Comparison of ENCODE assay signal across 8 cellular contexts in genomic region chr12:69360348-69360672, GRCh38. TPM values are rescaled to one million over a fixed set of nuclear protein-coding genes. Genes with fewer than 3 reads are reported as not detected.
DNase-seq lines count a peak whose midpoint lies in the region; ATAC-seq and TF ChIP-seq lines count a peak whose summit lies in the region.

No MANE protein-coding gene starts in this region.

- H3K27ac ChIP-seq in ascending aorta (peak overlapping the region; percentile 95 to 97), left lung (peak overlapping the region; percentile 92 to 98), testis (peak overlapping the region; percentile 90 to 99)

- intact Hi-C loops in ascending aorta (cut with DNase I): loop anchor here (2.0 to 5.0 kb wide), 2 partner anchors 122 to 882 kb away; partner anchors contain the start of genes CNOT2 and CPSF6
- intact Hi-C loops in left lung (cut with DNase I): no loop called here
- intact Hi-C loops in testis (cut with DNase I; ENCODE audit: low total_unique reads): no loop called here

- POLR2A ChIA-PET in activated CD4-positive, alpha-beta T cell treated with anti-CD3 and anti-CD28 coated beads, Interleukin-2, amount 10 ng/mL, durations not matched to agents 7 days and 5 days (lab: Charles Lee): interaction anchor here (0.6 kb wide), 1 partner anchor 224 kb away, joined by 3 read pairs; no protein-coding TSS in a partner anchor

- CTCF ChIA-PET in activated CD4-positive, alpha-beta T cell treated with anti-CD3 and anti-CD28 coated beads, Interleukin-2, amount 10 ng/mL, durations not matched to agents 7 days and 5 days (lab: Charles Lee): interaction anchor here (0.6 to 1.0 kb wide), 4 partner anchors 25 to 376 kb away, joined by 3 to 4 read pairs (median 3); no protein-coding TSS in a partner anchor

- H3K4me1 ChIP-seq in ascending aorta (no peaks in the 10 kb centered on the region), left lung (peaks cover 0 to 17% of the 10 kb centered on the region in 2 donors), testis (no peaks in the 10 kb centered on the region)

- no peaks in the 10 kb centered on the region for H3K9me3 ChIP-seq in ascending aorta
- H3K9me3 ChIP-seq in left lung: no peaks in the 10 kb centered on the region
- H3K9me3 ChIP-seq in testis: no peaks in the 10 kb centered on the region

- ATAC-seq in left lung: no peak

- H3K27ac Mint-ChIP-seq in activated CD4-positive, alpha-beta T cell treated with anti-CD3 and anti-CD28 coated beads, Interleukin-2, amount 10 ng/mL, durations not matched to agents 7 days and 5 days: peak overlapping the region; percentile 99

- H3K9me3 Mint-ChIP-seq in activated CD4-positive, alpha-beta T cell treated with anti-CD3 and anti-CD28 coated beads, Interleukin-2, amount 10 ng/mL, durations not matched to agents 7 days and 5 days: no peaks in the 10 kb centered on the region

- no peaks in the 10 kb centered on the region for H3K27me3 Mint-ChIP-seq in activated CD4-positive, alpha-beta T cell treated with anti-CD3 and anti-CD28 coated beads, Interleukin-2, amount 10 ng/mL, durations not matched to agents 7 days and 5 days

- no peaks in the 10 kb centered on the region for H3K27me3 ChIP-seq in ascending aorta
- H3K27me3 ChIP-seq in left lung: no peaks in the 10 kb centered on the region
- H3K27me3 ChIP-seq in testis: no peaks in the 10 kb centered on the region

- WGBS in testis, 2 donors: 6 to 8% methylated on average over 10 of the region's 10 CpGs

- TF ChIP-seq CTCF in ascending aorta (IDR thresholded peaks at IDR 0.05): no peak
- no peak for TF ChIP-seq CTCF in left lung (IDR thresholded peaks at IDR 0.05)
- TF ChIP-seq CTCF in testis (IDR thresholded peaks at IDR 0.05): no peak

- H3K36me3 Mint-ChIP-seq in activated CD4-positive, alpha-beta T cell treated with anti-CD3 and anti-CD28 coated beads, Interleukin-2, amount 10 ng/mL, durations not matched to agents 7 days and 5 days (ENCODE audit: low read depth): peaks cover 20% of the 10 kb centered on the region

- H3K4me3 ChIP-seq in ascending aorta: peak overlapping the region; percentile 65 to 88
- peak overlapping the region; percentile 91 to 99 for H3K4me3 ChIP-seq in left lung
- H3K4me3 ChIP-seq in testis: peak overlapping the region; percentile 76 to 88

- no peak for DNase-seq in activated CD4-positive, alpha-beta T cell treated with anti-CD3 and anti-CD28 coated beads, Interleukin-2, amount 10 ng/mL, durations not matched to agents 7 days and 5 days
- DNase-seq in activated CD4-positive, alpha-beta T cell treated with anti-CD3 and anti-CD28 coated beads, Interleukin-2, amount 50 U/mL, for 48 hours: no peak
- DNase-seq in ascending aorta (ENCODE audit: low spot score in 2 of 2) (no peak), left lung (no peak), testis (no peak), NCI-H774 (lab: John Stamatoyannopoulos, UW) (no peak), NCI-H187 (lab: John Stamatoyannopoulos, UW) (no peak), SW480 (ENCODE audit: low spot score) (no peak)

- TF ChIP-seq POLR2A in testis (IDR thresholded peaks at IDR 0.05): no peak

- H3K4me1 Mint-ChIP-seq in activated CD4-positive, alpha-beta T cell treated with anti-CD3 and anti-CD28 coated beads, Interleukin-2, amount 10 ng/mL, durations not matched to agents 7 days and 5 days: peaks cover 38% of the 10 kb centered on the region

- H3K36me3 ChIP-seq in ascending aorta (no peaks in the 10 kb centered on the region), left lung (peaks cover 0 to 7% of the 10 kb centered on the region in 2 donors), testis (ENCODE audit: low read depth, missing control alignments) (no peaks in the 10 kb centered on the region)

- peak overlapping the region; percentile 97 for H3K4me3 Mint-ChIP-seq in activated CD4-positive, alpha-beta T cell treated with anti-CD3 and anti-CD28 coated beads, Interleukin-2, amount 10 ng/mL, durations not matched to agents 7 days and 5 days

RNA-seq across cellular contexts. Expression of gene YEATS4, which starts 0.8 kb away (rescaled TPM):
- 10 to 100 TPM; 45.3 to 48.1 TPM for total RNA-seq in activated CD4-positive, alpha-beta T cell treated with anti-CD3 and anti-CD28 coated beads, Interleukin-2, amount 10 ng/mL, durations not matched to agents 7 days and 5 days
- total RNA-seq in ascending aorta (4.3 TPM), left lung (10 to 100 TPM; 10.1 to 13.5 TPM), testis (10 to 100 TPM; 43.8 to 48.4 TPM)
- 112 TPM for polyA plus RNA-seq in testis (ENCODE audit: insufficient read depth, low read depth, low replicate concordance)

RNA-seq across cellular contexts. Expression of gene LYZ, which starts 12.1 kb away (rescaled TPM):
- not detected for total RNA-seq in activated CD4-positive, alpha-beta T cell treated with anti-CD3 and anti-CD28 coated beads, Interleukin-2, amount 10 ng/mL, durations not matched to agents 7 days and 5 days
- total RNA-seq in ascending aorta (4.5 TPM), left lung (100 to 1,000 TPM; 255 to 394 TPM), testis (1 to 10 TPM; 3.4 to 9.7 TPM)
- polyA plus RNA-seq in testis (ENCODE audit: insufficient read depth, low read depth, low replicate concordance): 203 TPM

Comparison
In these comparisons a context has a peak if more than half of its experiments do, and no peak if none do; other contexts are left out.
1. RNA of gene LYZ, which starts 12.1 kb away (total RNA-seq): 255 to 394 TPM in left lung; 3.4 to 9.7 TPM in testis, 4.5 TPM in ascending aorta (single experiment) and not detected in activated CD4-positive, alpha-beta T cell treated with anti-CD3 and anti-CD28 coated beads, Interleukin-2, amount 10 ng/mL, durations not matched to agents 7 days and 5 days; every median in the first group is over 10 times any median in the second.
2. Peak in every context shown above with its lines, with median percentiles within 50 percentile points of each other: H3K27ac ChIP-seq and H3K4me3 ChIP-seq.